8 cellular contexts compared by ENCODE assay signal in the genomic region with DNA sequence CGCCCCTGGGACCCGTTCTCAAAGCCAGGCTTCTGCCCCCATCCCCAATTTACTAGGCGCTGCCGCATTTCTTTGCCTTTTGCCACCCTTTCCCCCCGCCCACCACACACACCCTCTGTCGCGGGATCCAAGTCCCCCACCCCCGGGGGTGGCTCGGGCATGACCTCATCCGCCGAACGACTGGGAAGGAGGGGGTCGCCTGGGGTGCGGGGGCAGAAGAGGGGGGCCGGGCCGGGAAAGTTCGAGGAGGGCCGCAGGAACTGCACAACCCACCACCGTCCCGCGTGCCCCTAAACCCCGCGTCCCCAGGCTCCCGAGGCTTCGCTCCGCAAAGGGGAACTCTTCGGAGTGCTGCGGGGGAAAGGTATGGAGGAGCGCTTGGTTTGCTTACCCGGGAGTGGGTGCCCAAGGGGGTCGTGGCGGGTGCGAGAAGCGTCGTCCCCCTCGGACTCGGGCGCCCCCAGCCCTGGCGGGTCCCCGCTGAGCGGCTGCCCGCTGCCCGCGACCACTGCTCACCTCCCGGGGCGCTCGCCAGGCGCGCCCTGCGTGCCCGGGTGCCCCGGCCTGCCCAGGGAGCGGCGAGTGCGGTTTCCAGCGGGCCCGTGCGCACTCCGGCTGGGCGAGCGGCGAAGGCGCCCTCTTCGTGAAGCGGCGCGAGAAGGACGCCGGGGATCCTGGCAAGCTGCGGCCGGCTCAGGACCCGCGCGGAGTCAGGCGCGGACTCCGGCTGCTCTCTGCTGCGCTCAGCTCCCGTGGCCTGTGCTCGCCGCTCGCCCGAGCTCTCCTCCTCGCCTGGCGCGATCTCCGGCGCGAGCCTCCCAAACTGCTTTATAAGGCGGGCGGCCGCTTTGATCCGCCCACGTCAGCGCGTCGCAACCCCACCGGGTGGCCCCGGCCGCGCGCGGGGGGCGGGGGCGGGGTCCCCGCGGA. TPM values are rescaled to one million over a fixed set of nuclear protein-coding genes. Genes with fewer than 3 reads are reported as not detected.
DNase-seq lines count a peak whose midpoint lies in the region; ATAC-seq and TF ChIP-seq lines count a peak whose summit lies in the region.

No MANE protein-coding gene starts in this region.

- DNase-seq in HK-2 (ENCODE audit: unreplicated experiment) (peak; percentile 14), SW480 (ENCODE audit: low spot score) (peak; percentile 65), ecto neural progenitor cell (ENCODE audit: low spot score) (peak; percentile 69), memory B cell (ENCODE audit: low spot score in 2 of 2) (peak in 1 of 2 donors; percentile 52), upper lobe of left lung (peak; percentile 51 to 92)

- peaks cover 11% of the 10 kb centered on the region for H3K27me3 Mint-ChIP-seq in memory B cell

- ATAC-seq in memory B cell (ENCODE audit: low read depth), result no peak
- ATAC-seq in upper lobe of left lung (ENCODE audit: low FRiP score in 2 of 2), result peak in 1 of 2 donors; percentile 60
- no peak for ATAC-seq in HG02610 (IDR thresholded peaks at IDR 0.05; ENCODE audit: unreplicated experiment)
- no peak for ATAC-seq in activated CD4-positive, CD25-positive, alpha-beta regulatory T cell treated with anti-CD3 and anti-CD28 coated beads, Interleukin-2, amount 50 U/mL, for 24 hours

- WGBS in upper lobe of left lung, 2 donors, result 1 to 2% methylated on average over 19 to 32 of the region's 107 CpGs

- H3K9ac ChIP-seq in BLaER1 treated with 17β-estradiol and CSF1 and Interleukin-3, amounts not matched to agents 10 nM and 100 nM, result peak overlapping the region in 8 of 11 experiments; percentile 9 to 72 (median 42); a peak in 11 of 22 replicates

- H3K36me3 ChIP-seq in BLaER1 treated with 17β-estradiol and CSF1 and Interleukin-3, amounts not matched to agents 10 nM and 100 nM, result no peaks in the 10 kb centered on the region
- no peaks in the 10 kb centered on the region for H3K36me3 ChIP-seq in upper lobe of left lung

- H3K4me3 Mint-ChIP-seq in memory B cell, result peak overlapping the region; percentile 68

- no peaks in the 10 kb centered on the region for H3K9me3 Mint-ChIP-seq in memory B cell

- peaks cover 14% of the 10 kb centered on the region for H3K4me1 Mint-ChIP-seq in memory B cell

- H3K36me3 Mint-ChIP-seq in memory B cell, result no peaks in the 10 kb centered on the region

- peaks cover 0 to 67% (median 53%) of the 10 kb centered on the region in 11 experiments; a peak in 16 of 22 replicates for H4K20me1 ChIP-seq in BLaER1 treated with 17β-estradiol and CSF1 and Interleukin-3, amounts not matched to agents 10 nM and 100 nM

- H3K4me1 ChIP-seq in BLaER1 treated with 17β-estradiol and CSF1 and Interleukin-3, amounts not matched to agents 10 nM and 100 nM, result peaks cover 38 to 58% (median 52%) of the 10 kb centered on the region in 10 experiments
- H3K4me1 ChIP-seq in upper lobe of left lung, result peaks cover 51 to 60% (median 59%) of the 10 kb centered on the region in 4 donors

- H3K27ac Mint-ChIP-seq in memory B cell, result no peak overlapping the region

- H3K27me3 ChIP-seq in BLaER1 treated with 17β-estradiol and CSF1 and Interleukin-3, amounts not matched to agents 10 nM and 100 nM, result peaks cover 83 to 92% (median 86%) of the 10 kb centered on the region in 11 experiments
- H3K27me3 ChIP-seq in upper lobe of left lung, result peaks cover 0 to 39% (median 18%) of the 10 kb centered on the region in 4 donors

- TF ChIP-seq POLR2A in upper lobe of left lung (IDR thresholded peaks at IDR 0.05), result peak in 2 of 4 donors; percentile 26 to 44

- no peak overlapping the region for H3K27ac ChIP-seq in BLaER1 treated with 17β-estradiol and CSF1 and Interleukin-3, amounts not matched to agents 10 nM and 100 nM
- peak overlapping the region in 2 of 4 donors; percentile 35 to 63 for H3K27ac ChIP-seq in upper lobe of left lung

- no peaks in the 10 kb centered on the region; a peak in 1 of 22 replicates for H3K9me3 ChIP-seq in BLaER1 treated with 17β-estradiol and CSF1 and Interleukin-3, amounts not matched to agents 10 nM and 100 nM (replicated peaks in 1 of 11)
- no peaks in the 10 kb centered on the region for H3K9me3 ChIP-seq in upper lobe of left lung

- H3K4me2 ChIP-seq in BLaER1 treated with 17β-estradiol and CSF1 and Interleukin-3, amounts not matched to agents 10 nM and 100 nM, result peak overlapping the region; percentile 91 to 100 (median 99)

- no peak for TF ChIP-seq CTCF in upper lobe of left lung (IDR thresholded peaks at IDR 0.05)

- TF ChIP-seq EP300 in upper lobe of left lung (IDR thresholded peaks at IDR 0.05), result no peak

- peak overlapping the region; percentile 47 to 71 (median 64) for H3K4me3 ChIP-seq in BLaER1 treated with 17β-estradiol and CSF1 and Interleukin-3, amounts not matched to agents 10 nM and 100 nM
- H3K4me3 ChIP-seq in upper lobe of left lung, result peak overlapping the region; percentile 34 to 60 (median 50)

RNA-seq across cellular contexts. Expression of a gene that starts 3.9 kb away (rescaled TPM):
- 10 to 100 TPM in 1 of 6 donors, 1 to 10 TPM in 5; 1.7 to 12.9 (median 4.1) TPM for total RNA-seq in upper lobe of left lung
